Comparison of ENCODE assay signal across 21 cellular contexts in the genomic region with DNA sequence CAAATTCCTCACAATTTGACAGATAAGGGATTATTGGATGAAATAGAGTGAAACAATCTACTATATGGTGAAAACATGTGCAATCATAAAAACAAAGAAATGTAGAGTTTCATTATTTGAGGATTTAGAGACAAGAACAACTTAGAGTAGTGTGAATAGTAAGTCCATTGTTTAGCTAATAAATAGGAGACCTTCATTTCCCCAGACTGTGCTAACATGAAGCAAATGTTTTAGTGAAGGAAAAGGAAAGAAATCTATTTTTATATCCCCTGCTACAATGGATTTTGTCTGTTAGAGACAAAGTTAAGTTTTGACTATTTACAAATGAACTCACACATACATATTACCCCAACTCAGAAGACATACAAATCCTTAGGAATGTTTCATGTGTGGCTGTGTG.
A peak's percentile ranks its signal among the peaks of the same experiment; 100 is the strongest.
DNase-seq lines count a peak whose midpoint lies in the region; ATAC-seq, FAIRE-seq and TF ChIP-seq lines count a peak whose summit lies in the region.
"Had no signal": no experiment of that assay in that cellular context is flagged by ENCODE, and none has a peak within 500 bp of the region (broad histone marks: within the 10 kb centered on the region; RNA-seq: fewer than 3 reads in every experiment).

No MANE protein-coding gene starts in this region.

- no peaks in the 10 kb centered on the region for H3K79me2 ChIP-seq in astrocyte (ENCODE audit: insufficient read depth, low read length)

- H3K4me1 ChIP-seq in astrocyte (ENCODE audit: insufficient read depth, low read length) (peaks cover 17% of the 10 kb centered on the region), psoas muscle (peaks cover 16% of the 10 kb centered on the region), testis (peaks cover 30% of the 10 kb centered on the region)
- H3K4me1 ChIP-seq: Caco-2, Peyer's patch had no signal

- H3K9me3 ChIP-seq in astrocyte (ENCODE audit: insufficient read depth, low read depth, low read length) (no peaks in the 10 kb centered on the region), psoas muscle (no peaks in the 10 kb centered on the region), testis (no peaks in the 10 kb centered on the region)
- H3K9me3 ChIP-seq: Caco-2, HAP-1, Peyer's patch had no signal

- H3K9ac ChIP-seq in astrocyte (ENCODE audit: low read length) = no peak overlapping the region

- no peak for ATAC-seq in psoas muscle
- no peak for ATAC-seq in HG02970 (IDR thresholded peaks at IDR 0.05; ENCODE audit: low FRiP score, unreplicated experiment)
- ATAC-seq: GM12878 had no signal

- H3K27ac ChIP-seq in astrocyte (ENCODE audit: low read depth, low read length) = no peak overlapping the region
- H3K27ac ChIP-seq in psoas muscle = peak overlapping the region; percentile 70
- peak overlapping the region; percentile 2 to 7 for H3K27ac ChIP-seq in testis
- H3K27ac ChIP-seq: Peyer's patch had no signal

- DNase-seq in astrocyte (ENCODE audit: low read depth) (no peak), frontal cortex (ENCODE audit: low spot score in 2 of 2) (no peak), psoas muscle (no peak), testis (no peak), T-helper 9 cell (no peak)
- DNase-seq in activated CD4-positive, alpha-beta T cell treated with anti-CD3 and anti-CD28 coated beads, Interleukin-2, amount 50 U/mL, for 48 hours = no peak
- DNase-seq: Caco-2; CD4-positive, CD25-positive, alpha-beta regulatory T cell; DMS 273 treated with DMSO at 0.1 percent for 48 hours; DMS79 treated with DMSO at 0.1 percent for 48 hours; MV-4-11; NCI-H1105 treated with DMSO at 0.1 percent for 48 hours; NCI-H2029 treated with DMSO at 0.1 percent for 48 hours; NCI-H2171; NCI-H524 treated with DMSO at 0.1 percent for 48 hours; Peyer's patch had no signal

- peaks cover 22% of the 10 kb centered on the region for H3K4me1 Mint-ChIP-seq in astrocyte (ENCODE audit: low read depth, unreplicated experiment)

- H3K4me2 ChIP-seq in astrocyte (ENCODE audit: low read length) = no peak overlapping the region
- H3K4me2 ChIP-seq: GM23338 had no signal

- intact Hi-C loops in psoas muscle (cut with DNase I) (no loop called here), testis (cut with DNase I; ENCODE audit: low total_unique reads) (no loop called here)

- H3K4me3 ChIP-seq in astrocyte (ENCODE audit: insufficient read depth, low read depth, low read length) (no peak overlapping the region), psoas muscle (no peak overlapping the region), testis (no peak overlapping the region)
- H3K4me3 ChIP-seq: GM12878, GM23338, HAP-1, Peyer's patch had no signal

- no peak overlapping the region for H2AFZ ChIP-seq in astrocyte (ENCODE audit: low read depth, low read length)
- H2AFZ ChIP-seq: GM23338 had no signal

- no peak for TF ChIP-seq POLR2A in testis (IDR thresholded peaks at IDR 0.05)

- H3K36me3 Mint-ChIP-seq in astrocyte (ENCODE audit: low read depth, unreplicated experiment) = no peaks in the 10 kb centered on the region

- no peaks in the 10 kb centered on the region for H4K20me1 ChIP-seq in astrocyte (ENCODE audit: insufficient read depth, low read length)

- no peaks in the 10 kb centered on the region for H3K36me3 ChIP-seq in astrocyte (ENCODE audit: insufficient read depth, low read length)
- no peaks in the 10 kb centered on the region for H3K36me3 ChIP-seq in psoas muscle (ENCODE audit: insufficient read depth in 1 of 2, low read depth in 1 of 2)
- no peaks in the 10 kb centered on the region for H3K36me3 ChIP-seq in testis (ENCODE audit: low read depth, missing control alignments)
- H3K36me3 ChIP-seq: HAP-1 had no signal

- H3K27ac Mint-ChIP-seq in astrocyte (ENCODE audit: unreplicated experiment) = peak overlapping the region; percentile 43
- H3K27ac Mint-ChIP-seq: CD4-positive, CD25-positive, alpha-beta regulatory T cell; GM23338; IgD-negative memory B cell had no signal

- FAIRE-seq in astrocyte (lab: Jason Lieb, UNC) (no peak), frontal cortex (lab: Jason Lieb, UNC) (peak; percentile 62)
- FAIRE-seq: GM12878 had no signal

- no peaks in the 10 kb centered on the region for H3K27me3 ChIP-seq in astrocyte (ENCODE audit: insufficient read depth, low read length)
- H3K27me3 ChIP-seq in psoas muscle (ENCODE audit: insufficient read depth in 3 of 3, low read length in 2 of 3) = no peaks in the 10 kb centered on the region
- no peaks in the 10 kb centered on the region for H3K27me3 ChIP-seq in testis
- H3K27me3 ChIP-seq: Peyer's patch had no signal

- no peaks in the 10 kb centered on the region for H3K9me3 Mint-ChIP-seq in astrocyte (ENCODE audit: unreplicated experiment)
- H3K9me3 Mint-ChIP-seq: CD4-positive, CD25-positive, alpha-beta regulatory T cell; GM23338; IgD-negative memory B cell had no signal

- no peaks in the 10 kb centered on the region for H3K27me3 Mint-ChIP-seq in astrocyte (ENCODE audit: low read depth, unreplicated experiment)
- H3K27me3 Mint-ChIP-seq: CD4-positive, CD25-positive, alpha-beta regulatory T cell; IgD-negative memory B cell had no signal

- peak overlapping the region; percentile 4 for H3K4me3 Mint-ChIP-seq in astrocyte (ENCODE audit: unreplicated experiment)
- H3K4me3 Mint-ChIP-seq: CD4-positive, CD25-positive, alpha-beta regulatory T cell; GM23338; IgD-negative memory B cell had no signal

- no peak for TF ChIP-seq CTCF in astrocyte (IDR thresholded peaks at IDR 0.05; ENCODE audit: insufficient read depth, low read depth, low read length)
- no peak for TF ChIP-seq CTCF in psoas muscle (IDR thresholded peaks at IDR 0.05)
- no peak for TF ChIP-seq CTCF in testis (IDR thresholded peaks at IDR 0.05)
